Comparison of ENCODE assay signal across 10 cellular contexts in genomic region chr7:42262907-42263466, GRCh38. TPM values are rescaled to one million over a fixed set of nuclear protein-coding genes. Genes with fewer than 3 reads are reported as not detected.
DNase-seq lines count a peak whose midpoint lies in the region; ATAC-seq and TF ChIP-seq lines count a peak whose summit lies in the region.
"Had no signal": no experiment of that assay in that cellular context is flagged by ENCODE, and none has a peak within 500 bp of the region (broad histone marks: within the 10 kb centered on the region; RNA-seq: fewer than 3 reads in every experiment).

No MANE protein-coding gene starts in this region.

- TF ChIP-seq POLR2A in body of pancreas (IDR thresholded peaks at IDR 0.05), result no peak
- TF ChIP-seq POLR2A in suprapubic skin (IDR thresholded peaks at IDR 0.05), result no peak

- ATAC-seq in body of pancreas (no peak), mucosa of descending colon (no peak)

- H3K36me3 ChIP-seq in body of pancreas (replicated peaks in 1 of 2; ENCODE audit: insufficient read depth in 1 of 2, low read depth in 2 of 2) (no peaks in the 10 kb centered on the region), suprapubic skin (no peaks in the 10 kb centered on the region), mucosa of descending colon (ENCODE audit: low read depth) (no peaks in the 10 kb centered on the region)

- 49 to 56% methylated on average over 7 of the region's 7 CpGs for WGBS in body of pancreas, 2 donors
- WGBS in suprapubic skin, result 26% methylated on average over 7 of the region's 7 CpGs

- H3K4me3 ChIP-seq in body of pancreas (no peak overlapping the region), suprapubic skin (no peak overlapping the region), mucosa of descending colon (no peak overlapping the region)

- H3K4me1 ChIP-seq in body of pancreas, result no peaks in the 10 kb centered on the region
- peaks cover 9% of the 10 kb centered on the region for H3K4me1 ChIP-seq in suprapubic skin
- no peaks in the 10 kb centered on the region for H3K4me1 ChIP-seq in mucosa of descending colon (ENCODE audit: low read depth)

- TF ChIP-seq EP300 in suprapubic skin (IDR thresholded peaks at IDR 0.05), result no peak

- no peak for TF ChIP-seq CTCF in body of pancreas (IDR thresholded peaks at IDR 0.05)
- no peak for TF ChIP-seq CTCF in suprapubic skin (IDR thresholded peaks at IDR 0.05)
- TF ChIP-seq CTCF in mucosa of descending colon (IDR thresholded peaks at IDR 0.05), result no peak

- intact Hi-C loops in body of pancreas (cut with DNase I) (no loop called here), mucosa of descending colon (cut with DNase I, micrococcal nuclease) (no loop called here)

- H3K9me3 ChIP-seq in body of pancreas (no peaks in the 10 kb centered on the region), suprapubic skin (no peaks in the 10 kb centered on the region), mucosa of descending colon (no peaks in the 10 kb centered on the region)

- H3K27me3 ChIP-seq in body of pancreas, result no peaks in the 10 kb centered on the region
- H3K27me3 ChIP-seq in suprapubic skin, result no peaks in the 10 kb centered on the region

- H3K27ac ChIP-seq in body of pancreas (no peak overlapping the region), suprapubic skin (peak overlapping the region; percentile 2)

- DNase-seq in HS-5 (ENCODE audit: low read depth), result peak; percentile 69
- peak; percentile 17 to 60 (median 31) for DNase-seq in body of pancreas
- DNase-seq in iPS-NIHi11 (ENCODE audit: low spot score), result peak; percentile 8
- DNase-seq in suprapubic skin (ENCODE audit: low spot score in 2 of 2), result peak; percentile 79
- DNase-seq in HUDEP-2 (lab: John Stamatoyannopoulos, UW; ENCODE audit: unreplicated experiment in 76 of 76), result no peak
- DNase-seq in mucosa of descending colon, result no peak
- DNase-seq in SKM-1 treated with dmso at 0.1 percent for 144 hours (lab: John Stamatoyannopoulos, UW; ENCODE audit: unreplicated experiment), result no peak
- DNase-seq: GF-D8, kidney glomerular epithelial cell, NCI-H146 had no signal

RNA-seq across cellular contexts. Expression of gene GLI3, which starts 26.0 kb away (rescaled TPM):
- 1 to 10 TPM; 1.0 to 2.0 TPM for total RNA-seq in body of pancreas
- 10 to 100 TPM; 23.1 to 41.3 (median 24.6) TPM for total RNA-seq in suprapubic skin
- total RNA-seq in mucosa of descending colon, result 10 to 100 TPM in 1 of 3 donors, 1 to 10 TPM in 2; 3.0 to 56.3 (median 8.8) TPM

Comparison
In these comparisons a context has a peak if more than half of its experiments do, and no peak if none do; other contexts are left out.
1. DNase-seq: peak in HS-5 (single experiment), body of pancreas (4 of 4), iPS-NIHi11 (single experiment) and suprapubic skin (2 of 2); none in HUDEP-2 (0 of 76), mucosa of descending colon (0 of 3) and SKM-1 treated with dmso at 0.1 percent for 144 hours (single experiment).